ENCODE assay signal across 12 cellular contexts in genomic region chr7:64883113-64883905, GRCh38. TPM values are rescaled to one million over a fixed set of nuclear protein-coding genes. Genes with fewer than 3 reads are reported as not detected.
DNase-seq lines count a peak whose midpoint lies in the region; ATAC-seq and TF ChIP-seq lines count a peak whose summit lies in the region.
"Had no signal": no experiment of that assay in that cellular context is flagged by ENCODE, and none has a peak within 500 bp of the region (broad histone marks: within the 10 kb centered on the region; RNA-seq: fewer than 3 reads in every experiment).

No MANE protein-coding gene starts in this region.

- H3K36me3 ChIP-seq in ES-I3 (ENCODE audit: insufficient read depth, low read length) (no peaks in the 10 kb centered on the region), heart left ventricle (no peaks in the 10 kb centered on the region), skeletal muscle satellite cell (ENCODE audit: insufficient read depth, low read length) (no peaks in the 10 kb centered on the region)

- H3K9me3 ChIP-seq in ES-I3 (ENCODE audit: control insufficient read depth, insufficient read depth, low read length), result no peaks in the 10 kb centered on the region; the same call in 1 of the 2 replicates
- H3K9me3 ChIP-seq in heart left ventricle, result peaks cover 0 to 5% (median 0%) of the 10 kb centered on the region in 12 donors
- peaks cover 4% of the 10 kb centered on the region for H3K9me3 ChIP-seq in skeletal muscle satellite cell (replicated peaks; ENCODE audit: low read length)

- peak overlapping the region in 1 of 12 donors; percentile 72 for H3K27ac ChIP-seq in heart left ventricle

- no peak overlapping the region for H3K27ac Mint-ChIP-seq in activated B cell treated with CpG ODN at 0.5 μM for 24 hours
- H3K27ac Mint-ChIP-seq in progenitor cell of endocrine pancreas, result no peak overlapping the region
- H3K27ac Mint-ChIP-seq: dendritic cell treated with granulocyte-macrophage colony-stimulating factor and Interleukin-4, amounts not matched to agents 40 ng/mL and 50 ng/mL, for 4 days had no signal

- CTCF ChIA-PET in activated B cell treated with CpG ODN at 0.5 μM for 24 hours (lab: Charles Lee), result no interaction called here

- H3K9me3 Mint-ChIP-seq in activated B cell treated with CpG ODN at 0.5 μM for 24 hours (peaks cover 2% of the 10 kb centered on the region), progenitor cell of endocrine pancreas (ENCODE audit: low read depth) (peaks cover 19% of the 10 kb centered on the region)

- 55 to 71% (median 61%) methylated on average over 32 to 38 of the region's 38 CpGs for WGBS in heart left ventricle, 4 donors

- H3K4me1 ChIP-seq in ES-I3 (ENCODE audit: insufficient read depth, low read length) (no peaks in the 10 kb centered on the region), heart left ventricle (peaks cover 0 to 25% (median 6%) of the 10 kb centered on the region in 12 donors), skeletal muscle satellite cell (ENCODE audit: control insufficient read depth, insufficient read depth, low read length) (peaks cover 2% of the 10 kb centered on the region)

- peaks cover 16% of the 10 kb centered on the region for H3K4me1 Mint-ChIP-seq in activated B cell treated with CpG ODN at 0.5 μM for 24 hours
- H3K4me1 Mint-ChIP-seq in progenitor cell of endocrine pancreas (ENCODE audit: low read depth), result peaks cover 2% of the 10 kb centered on the region

- peaks cover 0 to 13% (median 0%) of the 10 kb centered on the region in 9 donors for H3K27me3 ChIP-seq in heart left ventricle
- peaks cover 31% of the 10 kb centered on the region for H3K27me3 ChIP-seq in skeletal muscle satellite cell (ENCODE audit: control insufficient read depth, insufficient read depth, low read length)

- H3K9ac ChIP-seq in ES-I3 (ENCODE audit: low read depth, low read length) (peak overlapping the region; percentile 53; the same call in 1 of the 2 replicates), skeletal muscle satellite cell (ENCODE audit: low read depth, low read length) (no peak overlapping the region)

- H3K4me3 Mint-ChIP-seq in activated B cell treated with CpG ODN at 0.5 μM for 24 hours (peak overlapping the region; percentile 77), progenitor cell of endocrine pancreas (ENCODE audit: low read depth) (no peak overlapping the region)
- H3K4me3 Mint-ChIP-seq: dendritic cell treated with granulocyte-macrophage colony-stimulating factor and Interleukin-4, amounts not matched to agents 40 ng/mL and 50 ng/mL, for 4 days had no signal

- H3K4me3 ChIP-seq in heart left ventricle, result peak overlapping the region; percentile 22 to 69 (median 52)
- H3K4me3 ChIP-seq in skeletal muscle satellite cell (ENCODE audit: low read length), result peak overlapping the region; percentile 52

- POLR2A ChIA-PET in activated B cell treated with CpG ODN at 0.5 μM for 24 hours (lab: Charles Lee), result no interaction called here

- intact Hi-C loops in activated B cell treated with CpG ODN at 0.5 μM for 24 hours (cut with micrococcal nuclease) (loop anchor here (10.0 kb wide), 1 partner anchor 249 kb away; no protein-coding TSS in a partner anchor), heart left ventricle (cut with DNase I) (loop anchor here in 3 of 10 donors (10.0 kb wide), 1 partner anchor 89 kb away; the partner anchor contains the start of gene ZNF138 (in 3 of the 3))

- no peak for TF ChIP-seq POLR2A in heart left ventricle (IDR thresholded peaks at IDR 0.05)

- no peak for ATAC-seq in activated B cell treated with CpG ODN at 0.5 μM for 24 hours (ENCODE audit: low read depth)
- ATAC-seq in heart left ventricle, result peak in 2 of 4 donors; percentile 4 to 8
- no peak for ATAC-seq in HG03342 (IDR thresholded peaks at IDR 0.05; ENCODE audit: unreplicated experiment)

- no peaks in the 10 kb centered on the region for H3K36me3 Mint-ChIP-seq in activated B cell treated with CpG ODN at 0.5 μM for 24 hours (ENCODE audit: low read depth)
- peaks cover 3% of the 10 kb centered on the region for H3K36me3 Mint-ChIP-seq in progenitor cell of endocrine pancreas (ENCODE audit: insufficient read depth)

- TF ChIP-seq CTCF in activated B cell treated with CpG ODN at 0.5 μM for 24 hours (IDR thresholded peaks at IDR 0.05) (no peak), heart left ventricle (IDR thresholded peaks at IDR 0.05) (no peak), progenitor cell of endocrine pancreas (IDR thresholded peaks at IDR 0.05; ENCODE audit: unreplicated experiment) (no peak)

- H3K4me2 ChIP-seq in skeletal muscle satellite cell (ENCODE audit: low read length), result peak overlapping the region; percentile 60

- DNase-seq in activated B cell treated with CpG ODN at 0.5 μM for 24 hours (no peak), heart left ventricle (peak in 2 of 5 donors; percentile 15 to 28), UCSD-AML1 (lab: John Stamatoyannopoulos, UW; ENCODE audit: unreplicated experiment) (no peak), NK-92 (lab: John Stamatoyannopoulos, UW; ENCODE audit: unreplicated experiment) (no peak), progenitor cell of endocrine pancreas (ENCODE audit: low spot score, unreplicated experiment) (no peak)
- DNase-seq: activated CD4-positive, alpha-beta T cell treated with anti-CD3 and anti-CD28 coated beads for 1 hour; Kasumi-1; kidney glomerular epithelial cell had no signal

- H3K27me3 Mint-ChIP-seq in activated B cell treated with CpG ODN at 0.5 μM for 24 hours (peaks cover 68% of the 10 kb centered on the region), progenitor cell of endocrine pancreas (peaks cover 28% of the 10 kb centered on the region)

RNA-seq across cellular contexts. Expression of gene ZNF273, which starts 19.8 kb away (rescaled TPM):
- total RNA-seq in activated B cell treated with CpG ODN at 0.5 μM for 24 hours (10.6 and 12.3 TPM in 2 replicates), heart left ventricle (1 to 10 TPM in 7 of 9 donors, under 1 TPM in 2; 0.56 to 4.2 (median 1.4) TPM), progenitor cell of endocrine pancreas (12.3 and 13.7 TPM in 2 replicates)
- polyA plus RNA-seq in heart left ventricle, result 1 to 10 TPM; 1.1 to 1.3 TPM
- 4.6 and 5.0 TPM in 2 replicates for total RNA-seq in skeletal muscle satellite cell (2012; rRNA removed)
